In genomic region chr9:122092611-122093506, GRCh38 we compare ENCODE assay signal across 1 cellular context.
TF ChIP-seq lines count a peak whose summit lies in the region.

TSS of gene TTLL11 (minus strand) at chr9:122093308. CDS start at chr9:122093148, 160 bp downstream.

TF ChIP-seq in HepG2, 621 proteins besides CTCF, POLR2A, EP300 and RAD21 (continued from another document and continues in another):
- no peak; the same call in 1 of the 2 replicates for TF ChIP-seq PAXIP1 (CRISPR knock-in tag; conservative IDR thresholded peaks at IDR 0.05)
- no peak for TF ChIP-seq TCF12 (IDR thresholded peaks at IDR 0.05)
- 0 out of 2 replicates have a peak, but pooled peaks have one; percentile 11 for TF ChIP-seq TCF12 (CRISPR knock-in tag; IDR thresholded peaks at IDR 0.05)
- peak; percentile 71 for TF ChIP-seq PHF8 (CRISPR knock-in tag; IDR thresholded peaks at IDR 0.05)
- peak; percentile 87 for TF ChIP-seq GABPB1 (CRISPR knock-in tag; IDR thresholded peaks at IDR 0.05)
- 0 out of 2 replicates have a peak, but pooled peaks have one; percentile 61 for TF ChIP-seq AHR (CRISPR knock-in tag; IDR thresholded peaks at IDR 0.05)
- no peak; the same call in 1 of the 2 replicates for TF ChIP-seq ZNF468 (CRISPR knock-in tag; IDR thresholded peaks at IDR 0.05)
- no peak for TF ChIP-seq ZNF713 (CRISPR knock-in tag; IDR thresholded peaks at IDR 0.05)
- no peak for TF ChIP-seq ZNF160 (CRISPR knock-in tag; IDR thresholded peaks at IDR 0.05)
- no peak for TF ChIP-seq AFF4 (CRISPR knock-in tag; IDR thresholded peaks at IDR 0.05)
- peak; percentile 98 for TF ChIP-seq POGZ (CRISPR knock-in tag; IDR thresholded peaks at IDR 0.05)
- no peak for TF ChIP-seq SOX6 (IDR thresholded peaks at IDR 0.05)
- no peak; the same call in 1 of the 2 replicates for TF ChIP-seq SOX6 (CRISPR knock-in tag; IDR thresholded peaks at IDR 0.05)
- no peak for TF ChIP-seq U2AF1 (optimal IDR thresholded peaks at IDR 0.05; ENCODE audit: low read depth, low read length)
- TF ChIP-seq ARNT (IDR thresholded peaks at IDR 0.05), result no peak
- TF ChIP-seq CEBPG (CRISPR knock-in tag; IDR thresholded peaks at IDR 0.05), result peak; percentile 44; the same call in 1 of the 2 replicates
- TF ChIP-seq ZNF674 (CRISPR knock-in tag; IDR thresholded peaks at IDR 0.05; ENCODE audit: low read depth), result no peak
- peak; percentile 76; the same call in 1 of the 2 replicates for TF ChIP-seq IRF2 (CRISPR knock-in tag; IDR thresholded peaks at IDR 0.05)
- no peak for TF ChIP-seq NFE2 (CRISPR knock-in tag; IDR thresholded peaks at IDR 0.05)
- no peak for TF ChIP-seq CEBPZ (IDR thresholded peaks at IDR 0.05; ENCODE audit: low read length)
- TF ChIP-seq ZNF646 (CRISPR knock-in tag; IDR thresholded peaks at IDR 0.05), result no peak
- no peak for TF ChIP-seq ZFP82 (CRISPR knock-in tag; IDR thresholded peaks at IDR 0.05; ENCODE audit: borderline replicate concordance)
- TF ChIP-seq ARID3A (IDR thresholded peaks at IDR 0.05; ENCODE audit: low read depth, low read length), result no peak
- no peak; the same call in 1 of the 2 replicates for TF ChIP-seq ZNF839 (CRISPR knock-in tag; IDR thresholded peaks at IDR 0.05; ENCODE audit: borderline replicate concordance)
- TF ChIP-seq MXD4 (CRISPR knock-in tag; IDR thresholded peaks at IDR 0.05), result peak; percentile 93
- peak; percentile 92 for TF ChIP-seq ZNF772 (CRISPR knock-in tag; IDR thresholded peaks at IDR 0.05)
- no peak for TF ChIP-seq ZXDC (CRISPR knock-in tag; IDR thresholded peaks at IDR 0.05)
- TF ChIP-seq HNF4G (IDR thresholded peaks at IDR 0.05; ENCODE audit: borderline replicate concordance, low read depth, low read length), result no peak
- TF ChIP-seq HNF4G (CRISPR knock-in tag; IDR thresholded peaks at IDR 0.05; ENCODE audit: borderline replicate concordance, low read depth), result 0 out of 2 replicates have a peak, but pooled peaks have one; percentile 61
